ENCODE assay signal across 9 cellular contexts in genomic region chr13:49219647-49220034, GRCh38. TPM values are rescaled to one million over a fixed set of nuclear protein-coding genes. Genes with fewer than 3 reads are reported as not detected.
DNase-seq lines count a peak whose midpoint lies in the region; ATAC-seq lines count a peak whose summit lies in the region.
"Had no signal": no experiment of that assay in that cellular context is flagged by ENCODE, and none has a peak within 500 bp of the region (broad histone marks: within the 10 kb centered on the region; RNA-seq: fewer than 3 reads in every experiment).

No MANE protein-coding gene starts in this region.

- peaks cover 64% of the 10 kb centered on the region for H3K27me3 Mint-ChIP-seq in T-helper 2 cell treated with Interferon-gamma antibody and Interleukin-4, amounts not matched to agents 5 μg/mL and 100 μg/mL, for 36 hours (ENCODE audit: low read depth)
- peaks cover 60% of the 10 kb centered on the region for H3K27me3 Mint-ChIP-seq in stimulated activated memory B cell treated with anti-CD40 and anti-IgM and Interleukin-4, amounts not matched to agents 10 μg/mL and 1 μg/mL and 100 μg/mL, for 72 hours

- H3K4me1 Mint-ChIP-seq in T-helper 2 cell treated with Interferon-gamma antibody and Interleukin-4, amounts not matched to agents 5 μg/mL and 100 μg/mL, for 36 hours (ENCODE audit: low read depth) = peaks cover 12% of the 10 kb centered on the region
- H3K4me1 Mint-ChIP-seq in stimulated activated memory B cell treated with anti-CD40 and anti-IgM and Interleukin-4, amounts not matched to agents 10 μg/mL and 1 μg/mL and 100 μg/mL, for 72 hours = peaks cover 18% of the 10 kb centered on the region

- no peaks in the 10 kb centered on the region for H3K9me3 ChIP-seq in iPS-18c (ENCODE audit: control insufficient read depth, insufficient read depth, low read length)

- ATAC-seq in stimulated activated memory B cell treated with anti-CD40 and anti-IgM and Interleukin-4, amounts not matched to agents 10 μg/mL and 1 μg/mL and 100 μg/mL, for 72 hours = no peak
- ATAC-seq in GM21360 (IDR thresholded peaks at IDR 0.05; ENCODE audit: unreplicated experiment) = no peak

- DNase-seq in NCI-H526 treated with DMSO at 0.1 percent for 48 hours (lab: John Stamatoyannopoulos, UW) (peak; percentile 51), NCI-H526 (lab: John Stamatoyannopoulos, UW) (no peak), dermis blood vessel endothelial cell (no peak), NCI-H1930 (lab: John Stamatoyannopoulos, UW) (no peak)
- DNase-seq in T-helper 2 cell treated with Interferon-gamma antibody and Interleukin-4, amounts not matched to agents 5 μg/mL and 100 μg/mL, for 36 hours (ENCODE audit: low spot score) = no peak

- peaks cover 2% of the 10 kb centered on the region for H3K36me3 Mint-ChIP-seq in T-helper 2 cell treated with Interferon-gamma antibody and Interleukin-4, amounts not matched to agents 5 μg/mL and 100 μg/mL, for 36 hours (ENCODE audit: low read depth)
- H3K36me3 Mint-ChIP-seq in stimulated activated memory B cell treated with anti-CD40 and anti-IgM and Interleukin-4, amounts not matched to agents 10 μg/mL and 1 μg/mL and 100 μg/mL, for 72 hours = peaks cover 6% of the 10 kb centered on the region

- no peak overlapping the region for H3K27ac Mint-ChIP-seq in T-helper 2 cell treated with Interferon-gamma antibody and Interleukin-4, amounts not matched to agents 5 μg/mL and 100 μg/mL, for 36 hours
- peak overlapping the region; percentile 58 for H3K27ac Mint-ChIP-seq in stimulated activated memory B cell treated with anti-CD40 and anti-IgM and Interleukin-4, amounts not matched to agents 10 μg/mL and 1 μg/mL and 100 μg/mL, for 72 hours

- peak overlapping the region; percentile 53 for H3K4me3 Mint-ChIP-seq in T-helper 2 cell treated with Interferon-gamma antibody and Interleukin-4, amounts not matched to agents 5 μg/mL and 100 μg/mL, for 36 hours
- H3K4me3 Mint-ChIP-seq in stimulated activated memory B cell treated with anti-CD40 and anti-IgM and Interleukin-4, amounts not matched to agents 10 μg/mL and 1 μg/mL and 100 μg/mL, for 72 hours = no peak overlapping the region

- peak overlapping the region; percentile 45; the same call in 1 of the 2 replicates for H3K4me3 ChIP-seq in iPS-18c (ENCODE audit: insufficient read depth, low read depth, low read length)

- no peaks in the 10 kb centered on the region for H3K9me3 Mint-ChIP-seq in T-helper 2 cell treated with Interferon-gamma antibody and Interleukin-4, amounts not matched to agents 5 μg/mL and 100 μg/mL, for 36 hours
- H3K9me3 Mint-ChIP-seq in stimulated activated memory B cell treated with anti-CD40 and anti-IgM and Interleukin-4, amounts not matched to agents 10 μg/mL and 1 μg/mL and 100 μg/mL, for 72 hours = peaks cover 7% of the 10 kb centered on the region

RNA-seq across cellular contexts. Expression of gene MLNR, which starts 0.5 kb away (rescaled TPM):
- not detected in 2 replicates for total RNA-seq in dermis blood vessel endothelial cell
- total RNA-seq: temporal lobe had no signal

RNA-seq across cellular contexts. Expression of gene CDADC1, which starts 28.1 kb away (rescaled TPM):
- total RNA-seq in dermis blood vessel endothelial cell = 2.7 TPM in 2 replicates
